In the genomic region with DNA sequence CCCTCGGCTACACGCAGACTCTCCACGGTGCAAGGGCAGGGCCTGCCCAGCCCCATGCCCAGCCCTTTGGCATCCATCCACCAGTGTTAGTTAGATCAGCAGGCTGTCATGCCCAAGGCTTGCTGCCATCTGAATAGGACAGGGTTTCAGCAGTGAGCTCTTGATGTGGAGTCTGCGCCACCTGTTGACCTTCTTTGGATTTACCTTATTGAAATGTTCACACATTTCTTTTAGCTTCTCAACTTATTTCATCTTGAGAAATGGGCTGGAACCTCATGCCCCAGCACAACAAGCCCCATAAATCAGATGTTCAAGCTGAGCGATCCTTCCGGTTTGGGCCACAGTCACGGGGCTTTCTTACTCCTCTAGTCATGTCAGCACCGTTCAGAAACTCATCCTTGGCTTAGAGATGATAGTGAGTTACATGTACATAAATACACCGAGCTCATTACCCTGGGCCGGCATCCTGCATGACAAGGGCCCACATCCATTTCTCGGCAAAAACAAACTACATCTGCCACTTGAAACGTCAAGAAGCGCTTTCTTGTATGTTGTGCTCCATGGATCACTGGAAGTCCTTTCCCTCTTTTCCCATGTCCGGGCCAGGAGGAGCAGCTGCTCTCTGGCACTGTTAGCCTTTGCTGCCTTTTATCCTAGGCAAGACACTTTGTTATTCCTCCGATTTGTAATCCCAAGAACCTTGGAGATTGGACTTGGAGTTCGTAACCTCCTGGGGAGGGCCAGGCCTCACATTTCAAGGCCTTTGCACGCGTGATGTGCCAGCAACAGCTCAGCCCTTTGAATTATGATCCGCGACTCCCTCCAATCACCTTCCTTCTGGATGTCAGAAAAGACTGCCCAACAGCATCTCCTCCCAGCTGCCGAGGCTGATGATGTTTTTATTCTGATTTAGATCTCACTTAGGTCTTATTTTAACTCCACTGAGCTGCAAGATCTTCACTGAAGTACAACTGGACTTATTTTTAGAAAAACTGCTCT, we compare ENCODE assay signal across 8 cellular contexts.
DNase-seq lines count a peak whose midpoint lies in the region; ATAC-seq and TF ChIP-seq lines count a peak whose summit lies in the region.

No MANE protein-coding gene starts in this region.

- POLR2A ChIA-PET in PC-3 (lab: Charles Lee; ENCODE audit: unreplicated experiment) = no interaction called here

- no peak overlapping the region for H3K27ac ChIP-seq in PC-3 (ENCODE audit: low read length)
- H3K27ac ChIP-seq in coronary artery = no peak overlapping the region

- ATAC-seq in PC-3 (peak; percentile 100), mucosa of descending colon (peak; percentile 90), HG03432 (IDR thresholded peaks at IDR 0.05; ENCODE audit: unreplicated experiment) (no peak)

- no peaks in the 10 kb centered on the region for H3K36me3 ChIP-seq in PC-3 (ENCODE audit: low read depth, low read length)
- H3K36me3 ChIP-seq in mucosa of descending colon (ENCODE audit: low read depth) = no peaks in the 10 kb centered on the region

- no peaks in the 10 kb centered on the region for H3K79me2 ChIP-seq in PC-3 (ENCODE audit: low read length)

- intact Hi-C loops in PC-3 (cut with micrococcal nuclease) = loop anchor here (1.0 to 10.0 kb wide), 2 partner anchors 61 to 93 kb away; a partner anchor contains a TSS
- intact Hi-C loops in mucosa of descending colon (cut with DNase I, micrococcal nuclease) = loop anchor here (10.0 kb wide), 2 partner anchors 91 to 539 kb away; no protein-coding TSS in a partner anchor

- CTCF ChIA-PET in PC-3 (lab: Charles Lee) = interaction anchor here (0.6 to 1.8 kb wide), 6 partner anchors 71 to 540 kb away, joined by 3 to 65 read pairs (median 3); no protein-coding TSS in a partner anchor

- no peaks in the 10 kb centered on the region for H3K27me3 ChIP-seq in PC-3 (ENCODE audit: low read length)

- peaks cover 3% of the 10 kb centered on the region for H3K4me1 Mint-ChIP-seq in endothelial cell (ENCODE audit: unreplicated experiment)

- no peaks in the 10 kb centered on the region for H4K20me1 ChIP-seq in PC-3 (ENCODE audit: low read length)

- TF ChIP-seq CTCF in PC-3 (conservative IDR thresholded peaks at IDR 0.05; ENCODE audit: low read depth, low read length) (peak; percentile 72), endothelial cell (IDR thresholded peaks at IDR 0.05; ENCODE audit: unreplicated experiment) (peak; percentile 54), mucosa of descending colon (IDR thresholded peaks at IDR 0.05) (no peak), coronary artery (IDR thresholded peaks at IDR 0.05) (no peak)

- H3F3A ChIP-seq in PC-3 (ENCODE audit: low read length, unreplicated experiment) = no peaks in the 10 kb centered on the region

- DNase-seq in DMS79 treated with DMSO at 0.1 percent for 48 hours (lab: John Stamatoyannopoulos, UW) (peak; percentile 65), HT1080 (ENCODE audit: low read depth) (peak; percentile 72), PC-3 (peak; percentile 90), endothelial cell (ENCODE audit: low spot score) (peak; percentile 39), mucosa of descending colon (peak; percentile 63 to 88 (median 71)), dedifferentiated amniotic fluid mesenchymal stem cell (ENCODE audit: extremely low spot score) (no peak), coronary artery (ENCODE audit: low spot score) (no peak)

- no TSS peak for BruUV-seq in PC-3 (replicated peaks; lab: Mats Ljungman, UMichigan)

- H3K4me3 ChIP-seq in PC-3 (ENCODE audit: low read length) (no peak overlapping the region), mucosa of descending colon (no peak overlapping the region), coronary artery (no peak overlapping the region)

- H3K4me1 ChIP-seq in PC-3 (ENCODE audit: insufficient read depth, low read length) = no peaks in the 10 kb centered on the region
- no peaks in the 10 kb centered on the region for H3K4me1 ChIP-seq in mucosa of descending colon (ENCODE audit: low read depth)

- no peaks in the 10 kb centered on the region for H3K9me3 ChIP-seq in PC-3 (ENCODE audit: low read length)
- no peaks in the 10 kb centered on the region for H3K9me3 ChIP-seq in mucosa of descending colon

- H3K9me2 ChIP-seq in PC-3 (replicated peaks; ENCODE audit: low read length) = no peaks in the 10 kb centered on the region

- peaks cover 2% of the 10 kb centered on the region for H3K27me3 Mint-ChIP-seq in endothelial cell (ENCODE audit: unreplicated experiment)

- no peak overlapping the region for H3K4me2 ChIP-seq in PC-3 (ENCODE audit: low read length)

- no peak overlapping the region for H3K4me3 Mint-ChIP-seq in endothelial cell (ENCODE audit: unreplicated experiment)

- no peak overlapping the region for H3K27ac Mint-ChIP-seq in endothelial cell (ENCODE audit: unreplicated experiment)

- H3K9me3 Mint-ChIP-seq in endothelial cell (ENCODE audit: unreplicated experiment) = no peaks in the 10 kb centered on the region

- H2AFZ ChIP-seq in PC-3 (ENCODE audit: low read length) = no peak overlapping the region

- H3K36me3 Mint-ChIP-seq in endothelial cell (ENCODE audit: low read depth, unreplicated experiment) = peaks cover 16% of the 10 kb centered on the region

- H3K9ac ChIP-seq in PC-3 (ENCODE audit: low read length) = no peak overlapping the region

Comparison
In these comparisons a context has a peak if more than half of its experiments do, and no peak if none do; other contexts are left out.
1. DNase-seq: peak in DMS79 treated with DMSO at 0.1 percent for 48 hours (single experiment), HT1080 (single experiment), PC-3 (single experiment), endothelial cell (single experiment) and mucosa of descending colon (3 of 3); none in dedifferentiated amniotic fluid mesenchymal stem cell (single experiment) and coronary artery (single experiment).
2. CTCF ChIP-seq: peak in PC-3 (single experiment) and endothelial cell (single experiment); none in mucosa of descending colon (single experiment) and coronary artery (single experiment).